18 cellular contexts compared by ENCODE assay signal in the genomic region with DNA sequence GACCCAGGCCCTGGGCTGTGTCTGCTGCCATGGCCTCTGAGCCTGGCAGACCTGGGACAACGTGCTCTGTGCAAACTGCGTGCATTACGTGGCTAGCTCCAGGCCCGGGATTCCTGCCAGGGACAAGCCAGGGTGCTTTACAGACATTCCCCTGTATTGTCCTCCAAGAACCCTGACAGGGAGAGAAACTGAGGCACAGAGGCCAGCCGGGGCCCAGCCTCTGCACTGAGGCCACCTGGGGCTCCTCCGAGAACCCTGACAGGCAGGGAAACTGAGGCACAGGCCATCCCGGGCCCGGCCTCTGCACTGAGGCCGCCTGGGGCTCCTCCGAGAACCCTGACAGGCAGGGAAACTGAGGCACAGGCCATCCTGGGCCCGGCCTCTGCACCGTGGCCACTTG.
DNase-seq lines count a peak whose midpoint lies in the region; ATAC-seq and TF ChIP-seq lines count a peak whose summit lies in the region.
"Had no signal": no experiment of that assay in that cellular context is flagged by ENCODE, and none has a peak within 500 bp of the region (broad histone marks: within the 10 kb centered on the region; RNA-seq: fewer than 3 reads in every experiment).

No MANE protein-coding gene starts in this region.

- peaks cover 31% of the 10 kb centered on the region for H3K27me3 Mint-ChIP-seq in activated T-cell treated with anti-CD3 and anti-CD28 coated beads, Interleukin-2, amount 50 U/mL, for 4 hours (ENCODE audit: low read depth)
- H3K27me3 Mint-ChIP-seq in activated T-cell treated with anti-CD3 and anti-CD28 coated beads, Interleukin-2, amount 50 U/mL, for 24 hours: peaks cover 40% of the 10 kb centered on the region
- H3K27me3 Mint-ChIP-seq in chondrocyte (ENCODE audit: low read depth) (peaks cover 56% of the 10 kb centered on the region), natural killer cell (ENCODE audit: low read depth in 2 of 2) (peaks cover 14 to 28% of the 10 kb centered on the region in 2 donors)

- H3K4me1 Mint-ChIP-seq in activated T-cell treated with anti-CD3 and anti-CD28 coated beads, Interleukin-2, amount 50 U/mL, for 4 hours (ENCODE audit: low read depth): no peaks in the 10 kb centered on the region
- peaks cover 3% of the 10 kb centered on the region for H3K4me1 Mint-ChIP-seq in activated T-cell treated with anti-CD3 and anti-CD28 coated beads, Interleukin-2, amount 50 U/mL, for 24 hours (ENCODE audit: low read depth)
- H3K4me1 Mint-ChIP-seq in chondrocyte (ENCODE audit: low read depth) (no peaks in the 10 kb centered on the region), natural killer cell (peaks cover 0 to 14% of the 10 kb centered on the region in 2 donors)

- H3K27ac Mint-ChIP-seq in activated T-cell treated with anti-CD3 and anti-CD28 coated beads, Interleukin-2, amount 50 U/mL, for 24 hours: no peak overlapping the region
- H3K27ac Mint-ChIP-seq in chondrocyte (ENCODE audit: unreplicated experiment) (no peak overlapping the region), natural killer cell (no peak overlapping the region)

- peaks cover 4% of the 10 kb centered on the region for H3K9me3 Mint-ChIP-seq in activated T-cell treated with anti-CD3 and anti-CD28 coated beads, Interleukin-2, amount 50 U/mL, for 4 hours
- no peaks in the 10 kb centered on the region for H3K9me3 Mint-ChIP-seq in activated T-cell treated with anti-CD3 and anti-CD28 coated beads, Interleukin-2, amount 50 U/mL, for 24 hours
- H3K9me3 Mint-ChIP-seq in chondrocyte (ENCODE audit: low read depth) (peaks cover 8% of the 10 kb centered on the region), natural killer cell (peaks cover 0 to 2% of the 10 kb centered on the region in 2 donors)

- intact Hi-C loops in natural killer cell (cut with micrococcal nuclease): no loop called here

- no peaks in the 10 kb centered on the region for H3K36me3 Mint-ChIP-seq in activated T-cell treated with anti-CD3 and anti-CD28 coated beads, Interleukin-2, amount 50 U/mL, for 4 hours (ENCODE audit: insufficient read depth)
- no peaks in the 10 kb centered on the region for H3K36me3 Mint-ChIP-seq in activated T-cell treated with anti-CD3 and anti-CD28 coated beads, Interleukin-2, amount 50 U/mL, for 24 hours (ENCODE audit: low read depth)
- peaks cover 2% of the 10 kb centered on the region for H3K36me3 Mint-ChIP-seq in chondrocyte (ENCODE audit: low read depth)
- H3K36me3 Mint-ChIP-seq in natural killer cell: no peaks in the 10 kb centered on the region

- ATAC-seq in activated T-cell treated with anti-CD3 and anti-CD28 coated beads, Interleukin-2, amount 50 U/mL, for 4 hours: no peak
- ATAC-seq in natural killer cell: no peak
- ATAC-seq: GM12878, HCT116 had no signal

- no peak overlapping the region for H3K4me3 Mint-ChIP-seq in activated T-cell treated with anti-CD3 and anti-CD28 coated beads, Interleukin-2, amount 50 U/mL, for 4 hours
- no peak overlapping the region for H3K4me3 Mint-ChIP-seq in activated T-cell treated with anti-CD3 and anti-CD28 coated beads, Interleukin-2, amount 50 U/mL, for 24 hours
- H3K4me3 Mint-ChIP-seq in chondrocyte (ENCODE audit: unreplicated experiment) (no peak overlapping the region), natural killer cell (no peak overlapping the region)

- TF ChIP-seq CTCF in chondrocyte (IDR thresholded peaks at IDR 0.05) (no peak), natural killer cell (IDR thresholded peaks at IDR 0.05) (no peak)

- peak; percentile 3 for DNase-seq in activated T-cell treated with anti-CD3 and anti-CD28 coated beads, Interleukin-2, amount 50 U/mL, for 4 hours
- DNase-seq in activated T-cell treated with anti-CD3 and anti-CD28 coated beads, Interleukin-2, amount 50 U/mL, for 24 hours: no peak
- DNase-seq in chondrocyte (ENCODE audit: low spot score) (peak; percentile 78), natural killer cell (peak; percentile 12), NCI-H69 (lab: John Stamatoyannopoulos, UW) (no peak), DMS79 (lab: John Stamatoyannopoulos, UW) (no peak), NCI-H2227 (lab: John Stamatoyannopoulos, UW; ENCODE audit: unreplicated experiment) (no peak)
- DNase-seq in stimulated activated CD8-positive, alpha-beta memory T cell treated with anti-CD3 and anti-CD28 coated beads, Interleukin-4, amount 100 ng/mL, for 48 hours: peak; percentile 1
- DNase-seq: GDM1, GM23248, KBM-7, MV-4-11, NCI-H1417, NCI-H1930, NCI-H446, OCI-M1 had no signal

Comparison
In these comparisons a context has a peak if more than half of its experiments do, and no peak if none do; other contexts are left out.
1. DNase-seq: peak in activated T-cell treated with anti-CD3 and anti-CD28 coated beads, Interleukin-2, amount 50 U/mL, for 4 hours (single experiment), chondrocyte (single experiment), natural killer cell (single experiment) and stimulated activated CD8-positive, alpha-beta memory T cell treated with anti-CD3 and anti-CD28 coated beads, Interleukin-4, amount 100 ng/mL, for 48 hours (single experiment); none in activated T-cell treated with anti-CD3 and anti-CD28 coated beads, Interleukin-2, amount 50 U/mL, for 24 hours (single experiment), NCI-H69 (single experiment), DMS79 (single experiment) and NCI-H2227 (single experiment).